ENCODE assay signal across 12 cellular contexts in genomic region chr1:98044766-98045165, GRCh38.
DNase-seq lines count a peak whose midpoint lies in the region; ATAC-seq and TF ChIP-seq lines count a peak whose summit lies in the region.
"Had no signal": no experiment of that assay in that cellular context is flagged by ENCODE, and none has a peak within 500 bp of the region (broad histone marks: within the 10 kb centered on the region; RNA-seq: fewer than 3 reads in every experiment).

No MANE protein-coding gene starts in this region.

- H3K9me3 ChIP-seq in left lung (no peaks in the 10 kb centered on the region), thyroid gland (no peaks in the 10 kb centered on the region)
- H3K9me3 ChIP-seq: tibial artery had no signal

- H3K4me3 ChIP-seq in astrocyte of the cerebellum (ENCODE audit: low read depth, low read length) (peak overlapping the region; percentile 73), left lung (peak overlapping the region; percentile 33 to 51), thyroid gland (replicated peaks in 1 of 3) (no peak overlapping the region)

- H3K4me1 ChIP-seq in left lung (peaks cover 19 to 20% of the 10 kb centered on the region in 2 donors), thyroid gland (peaks cover 4 to 11% of the 10 kb centered on the region in 2 donors)
- H3K4me1 ChIP-seq: parathyroid adenoma had no signal

- WGBS in thyroid gland, 2 donors, result 11 to 30% methylated on average over 15 to 16 of the region's 16 CpGs

- intact Hi-C loops in left lung (cut with DNase I), result no loop called here
- intact Hi-C loops in thyroid gland (cut with DNase I), result no loop called here

- in situ Hi-C loops in astrocyte of the cerebellum (cut with HindIII; ENCODE audit: low sequenced_read_pairs), result no loop called here

- H3K27me3 ChIP-seq in left lung, result peaks cover 72 to 80% of the 10 kb centered on the region in 2 donors
- peaks cover 26% of the 10 kb centered on the region for H3K27me3 ChIP-seq in thyroid gland

- ATAC-seq in left lung (peak; percentile 6), HG03175 (IDR thresholded peaks at IDR 0.05; ENCODE audit: unreplicated experiment) (no peak)

- TF ChIP-seq CTCF in astrocyte of the cerebellum (IDR thresholded peaks at IDR 0.05; ENCODE audit: low read depth, low read length, missing control alignments) (no peak), left lung (IDR thresholded peaks at IDR 0.05) (no peak), thyroid gland (IDR thresholded peaks at IDR 0.05) (no peak)

- peak; percentile 3 for DNase-seq in stimulated activated CD4-positive, alpha-beta T cell treated with anti-CD3 and anti-CD28 coated beads, Interleukin-15, amount 100 ng/mL, for 24 hours
- DNase-seq in stimulated activated CD4-positive, alpha-beta T cell treated with anti-CD3 and anti-CD28 coated beads, Interleukin-4, amount 100 ng/mL, for 4 hours, result no peak
- DNase-seq in astrocyte of the cerebellum (ENCODE audit: low read depth) (no peak), left lung (peak in 1 of 2 donors; percentile 69), thyroid gland (no peak), NCI-H1417 (lab: John Stamatoyannopoulos, UW) (no peak), NCI-H128 (lab: John Stamatoyannopoulos, UW; ENCODE audit: unreplicated experiment) (no peak)
- DNase-seq: effector CD4-positive, alpha-beta T cell; tibial artery had no signal

- no peaks in the 10 kb centered on the region for H3K36me3 ChIP-seq in left lung
- H3K36me3 ChIP-seq in thyroid gland, result no peaks in the 10 kb centered on the region
- H3K36me3 ChIP-seq: tibial artery had no signal

- no peak overlapping the region for H3K27ac ChIP-seq in left lung
- H3K27ac ChIP-seq in thyroid gland, result no peak overlapping the region
- H3K27ac ChIP-seq: KMS-11, parathyroid adenoma, tibial artery had no signal

- no peak for TF ChIP-seq POLR2A in thyroid gland (IDR thresholded peaks at IDR 0.05)

Comparison
In these comparisons a context has a peak if more than half of its experiments do, and no peak if none do; other contexts are left out.
1. H3K4me3 ChIP-seq: peak in astrocyte of the cerebellum (single experiment) and left lung (2 of 2); none in thyroid gland (0 of 3).